Comparison of ENCODE assay signal across 12 cellular contexts in the genomic region with DNA sequence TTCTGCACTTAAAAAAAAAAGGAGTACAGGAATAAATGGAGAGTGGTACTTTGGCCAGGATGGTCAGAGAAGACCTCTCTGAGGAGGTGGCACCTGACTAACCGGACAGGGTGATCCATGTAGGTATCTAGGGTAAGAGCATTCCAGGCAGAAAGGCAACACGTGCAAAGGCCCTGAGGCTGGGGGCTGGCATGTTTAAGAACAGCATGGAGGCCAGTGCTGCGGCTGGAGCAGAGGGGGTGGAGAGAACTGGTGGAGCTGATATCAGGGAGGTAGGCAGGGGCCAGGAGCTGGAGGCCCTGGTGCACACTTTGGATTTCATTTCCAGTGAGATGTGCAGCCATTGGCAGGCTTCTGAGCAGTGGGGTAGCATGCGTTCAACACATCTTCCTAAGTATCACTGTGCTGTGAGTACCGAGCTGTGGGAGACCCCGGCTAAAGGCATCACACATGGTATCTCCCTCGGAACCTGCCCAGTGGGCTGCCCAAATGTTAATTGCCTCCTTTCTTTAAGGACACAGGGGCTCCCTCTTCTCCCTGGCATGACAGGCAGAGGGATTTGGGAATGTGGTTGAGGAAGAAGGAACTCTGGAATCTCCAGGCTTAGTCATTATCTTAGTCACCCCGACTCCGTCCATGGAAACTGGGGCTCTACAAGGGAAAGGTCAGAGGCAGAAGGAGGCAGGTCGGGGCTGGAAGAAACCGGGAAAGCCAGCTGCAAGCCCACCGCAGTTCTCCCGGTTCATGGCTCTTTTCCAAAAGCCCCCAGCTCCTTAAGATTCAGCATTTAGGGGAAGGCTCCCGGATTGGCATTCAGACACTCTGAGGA. TPM values are rescaled to one million over a fixed set of nuclear protein-coding genes. Genes with fewer than 3 reads are reported as not detected.
A peak's percentile ranks its signal among the peaks of the same experiment; 100 is the strongest.
DNase-seq lines count a peak whose midpoint lies in the region; ATAC-seq and TF ChIP-seq lines count a peak whose summit lies in the region.
"Had no signal": no experiment of that assay in that cellular context is flagged by ENCODE, and none has a peak within 500 bp of the region (broad histone marks: within the 10 kb centered on the region; RNA-seq: fewer than 3 reads in every experiment).

No MANE protein-coding gene starts in this region.

- no peaks in the 10 kb centered on the region for H3K9me3 ChIP-seq in sigmoid colon

- peak overlapping the region; percentile 53 for H3K27ac ChIP-seq in VCaP
- H3K27ac ChIP-seq in sigmoid colon, result no peak overlapping the region
- H3K27ac ChIP-seq: 22Rv1 had no signal

- no peak overlapping the region for H3K4me3 ChIP-seq in fibroblast of the aortic adventitia (ENCODE audit: low read depth, low read length)
- H3K4me3 ChIP-seq in sigmoid colon, result no peak overlapping the region

- no peak for ATAC-seq in GM19395 (IDR thresholded peaks at IDR 0.05; ENCODE audit: unreplicated experiment)

- no peaks in the 10 kb centered on the region for H3K27me3 ChIP-seq in sigmoid colon

- DNase-seq in DMS53 (lab: John Stamatoyannopoulos, UW) (peak; percentile 39), DMS53 treated with DMSO at 0.1 percent for 48 hours (lab: John Stamatoyannopoulos, UW; ENCODE audit: unreplicated experiment) (no peak), fibroblast of the aortic adventitia (ENCODE audit: low read depth) (peak; percentile 36), stromal cell of bone marrow (ENCODE audit: low read depth) (peak; percentile 61), sigmoid colon (no peak), putamen (ENCODE audit: low spot score) (no peak)
- DNase-seq: activated effector memory CD4-positive, alpha-beta T cell treated with Interleukin-2 at 50 U/mL for 16 hours; effector memory CD4-positive, alpha-beta T cell; NCI-H1694 treated with DMSO at 0.1 percent for 48 hours had no signal

- 53 to 67% methylated on average over 14 of the region's 14 CpGs for WGBS in sigmoid colon, 2 donors

- intact Hi-C loops in sigmoid colon (cut with DNase I), result no loop called here

- H3K4me1 ChIP-seq in sigmoid colon, result no peaks in the 10 kb centered on the region

- no peak for TF ChIP-seq POLR2A in sigmoid colon (IDR thresholded peaks at IDR 0.05)

- no peak for TF ChIP-seq EP300 in sigmoid colon (IDR thresholded peaks at IDR 0.05)

- H3K36me3 ChIP-seq in sigmoid colon, result no peaks in the 10 kb centered on the region

- TF ChIP-seq CTCF in VCaP (conservative IDR thresholded peaks at IDR 0.05), result no peak
- no peak for TF ChIP-seq CTCF in fibroblast of the aortic adventitia (IDR thresholded peaks at IDR 0.05; ENCODE audit: insufficient read depth, low read length)
- no peak for TF ChIP-seq CTCF in sigmoid colon (IDR thresholded peaks at IDR 0.05)

RNA-seq across cellular contexts. Expression of gene SLC6A7, which starts 18.5 kb away (rescaled TPM):
- total RNA-seq in fibroblast of the aortic adventitia (ENCODE audit: low replicate concordance) (not detected in 2 replicates), sigmoid colon (not detected)
- polyA plus RNA-seq in sigmoid colon, result 10 to 100 TPM in 1 of 3 donors, under 1 TPM in 2; 0.46 to 10.8 (median 0.60) TPM

RNA-seq across cellular contexts. Expression of gene CDX1, which starts 41.8 kb away (rescaled TPM):
- total RNA-seq in fibroblast of the aortic adventitia (ENCODE audit: low replicate concordance) (0.18 and 0.65 TPM in 2 replicates), sigmoid colon (1 to 10 TPM in 1 of 4 donors, under 1 TPM in 1, not detected in 2; 0.71 to 1.4 TPM)
- polyA plus RNA-seq in sigmoid colon, result 100 to 1,000 TPM; 325 to 455 (median 330) TPM

RNA-seq across cellular contexts. Expression of gene PDGFRB, which starts 52.8 kb away (rescaled TPM):
- total RNA-seq in fibroblast of the aortic adventitia (ENCODE audit: low replicate concordance) (111 and 180 TPM in 2 replicates), sigmoid colon (100 to 1,000 TPM in 1 of 4 donors, 10 to 100 TPM in 3; 54.9 to 104 (median 69.4) TPM)
- 10 to 100 TPM in 1 of 3 donors, 1 to 10 TPM in 2; 3.9 to 26.7 (median 6.0) TPM for polyA plus RNA-seq in sigmoid colon

Comparison
In these comparisons a context has a peak if more than half of its experiments do, and no peak if none do; other contexts are left out.
1. DNase-seq: peak in DMS53 (single experiment), fibroblast of the aortic adventitia (single experiment) and stromal cell of bone marrow (single experiment); none in DMS53 treated with DMSO at 0.1 percent for 48 hours (single experiment), sigmoid colon (single experiment) and putamen (single experiment).